In genomic region chr11:12376259-12376971, GRCh38 we compare ENCODE assay signal across 9 cellular contexts. TPM values are rescaled to one million over a fixed set of nuclear protein-coding genes. Genes with fewer than 3 reads are reported as not detected.
DNase-seq lines count a peak whose midpoint lies in the region; ATAC-seq and FAIRE-seq lines count a peak whose summit lies in the region.
"Had no signal": no experiment of that assay in that cellular context is flagged by ENCODE, and none has a peak within 500 bp of the region (broad histone marks: within the 10 kb centered on the region; RNA-seq: fewer than 3 reads in every experiment).

No MANE protein-coding gene starts in this region.

- 39% methylated on average over 11 of the region's 11 CpGs for WGBS in right cardiac atrium
- 43 to 48% (median 44%) methylated on average over 11 of the region's 11 CpGs for WGBS in small intestine, 3 donors

- no peaks in the 10 kb centered on the region for H3K27me3 ChIP-seq in adipocyte (replicated peaks; ENCODE audit: control insufficient read depth, insufficient read depth, low read length)
- no peaks in the 10 kb centered on the region for H3K27me3 ChIP-seq in right cardiac atrium (ENCODE audit: control insufficient read depth, insufficient read depth)
- no peaks in the 10 kb centered on the region for H3K27me3 ChIP-seq in small intestine (ENCODE audit: control insufficient read depth in 2 of 2, insufficient read depth in 2 of 2, low read length in 2 of 2)

- H3K9me3 ChIP-seq in adipocyte (ENCODE audit: control insufficient read depth, low read length) (no peaks in the 10 kb centered on the region), right cardiac atrium (ENCODE audit: control insufficient read depth, low read length) (no peaks in the 10 kb centered on the region), small intestine (ENCODE audit: control insufficient read depth, low read depth) (no peaks in the 10 kb centered on the region)

- H3K27ac ChIP-seq in right cardiac atrium (ENCODE audit: low read length) (peak overlapping the region; percentile 84), small intestine (ENCODE audit: low read depth in 1 of 2, low read length in 1 of 2) (peak overlapping the region; percentile 81 to 94)

- DNase-seq in HCEC 1CT (peak; percentile 84), adipocyte (ENCODE audit: low read depth) (peak; percentile 41), right cardiac atrium (peak; percentile 58 to 74 (median 73)), small intestine (peak; percentile 24), hippocampal formation (lab: John Stamatoyannopoulos, UW) (no peak), NCI-H2171 (lab: John Stamatoyannopoulos, UW) (no peak), DMS114 treated with DMSO at 0.1 percent for 48 hours (lab: John Stamatoyannopoulos, UW; ENCODE audit: unreplicated experiment) (no peak)
- no peak for DNase-seq in stimulated activated CD4-positive, alpha-beta T cell treated with anti-CD3 and anti-CD28 coated beads, Interleukin-4, amount 100 ng/mL, for 1 hour
- DNase-seq: activated B cell treated with CpG ODN at 0.5 μM for 24 hours had no signal

- H3K4me1 ChIP-seq in adipocyte (ENCODE audit: control insufficient read depth, insufficient read depth, low read length) = peaks cover 37% of the 10 kb centered on the region
- peaks cover 11% of the 10 kb centered on the region for H3K4me1 ChIP-seq in right cardiac atrium (ENCODE audit: control insufficient read depth, insufficient read depth, low read length)
- H3K4me1 ChIP-seq in small intestine (ENCODE audit: control insufficient read depth in 2 of 2, insufficient read depth in 1 of 2, low read depth in 1 of 2, low read length in 1 of 2) = no peaks in the 10 kb centered on the region

- H3K36me3 ChIP-seq in adipocyte (ENCODE audit: control insufficient read depth, insufficient read depth, low read length, severe bottlenecking) (peaks cover 7% of the 10 kb centered on the region), small intestine (ENCODE audit: control insufficient read depth in 2 of 2, insufficient read depth in 2 of 2, low read length in 2 of 2) (no peaks in the 10 kb centered on the region)

- ATAC-seq in right cardiac atrium = peak; percentile 21 to 55

- FAIRE-seq in small intestine (lab: Jason Lieb, UNC) = no peak

- H3K4me3 ChIP-seq in adipocyte (ENCODE audit: low read length) (peak overlapping the region; percentile 83), right cardiac atrium (ENCODE audit: low read length) (no peak overlapping the region), small intestine (ENCODE audit: low read depth in 1 of 2, low read length in 2 of 2) (peak overlapping the region in 1 of 2 donors; percentile 67)

- peak overlapping the region; percentile 87 for H3K9ac ChIP-seq in adipocyte (ENCODE audit: low read length)

- intact Hi-C loops in right cardiac atrium (cut with DNase I) = loop anchor here in 1 of 4 donors (10.0 kb wide), 1 partner anchor 448 kb away; no protein-coding TSS in a partner anchor

RNA-seq across cellular contexts. Expression of gene PARVA, which starts 1.0 kb away (rescaled TPM):
- 100 to 1,000 TPM in 1 of 4 donors, 10 to 100 TPM in 3; 61.4 to 116 (median 76.5) TPM for total RNA-seq in right cardiac atrium
- polyA plus RNA-seq in right cardiac atrium (30.6 TPM), small intestine (10 to 100 TPM in 1 of 3 donors, 1 to 10 TPM in 2; 6.5 to 22.1 (median 8.1) TPM)
- total RNA-seq: activated B cell treated with CpG ODN at 0.5 μM for 24 hours had no signal

Comparison
In these comparisons a context has a peak if more than half of its experiments do, and no peak if none do; other contexts are left out.
1. DNase-seq: peak in HCEC 1CT (single experiment), adipocyte (single experiment), right cardiac atrium (3 of 3) and small intestine (single experiment); none in hippocampal formation (0 of 2), NCI-H2171 (single experiment), stimulated activated CD4-positive, alpha-beta T cell treated with anti-CD3 and anti-CD28 coated beads, Interleukin-4, amount 100 ng/mL, for 1 hour (single experiment) and DMS114 treated with DMSO at 0.1 percent for 48 hours (single experiment).